Comparison of ENCODE assay signal across 8 cellular contexts in the genomic region with DNA sequence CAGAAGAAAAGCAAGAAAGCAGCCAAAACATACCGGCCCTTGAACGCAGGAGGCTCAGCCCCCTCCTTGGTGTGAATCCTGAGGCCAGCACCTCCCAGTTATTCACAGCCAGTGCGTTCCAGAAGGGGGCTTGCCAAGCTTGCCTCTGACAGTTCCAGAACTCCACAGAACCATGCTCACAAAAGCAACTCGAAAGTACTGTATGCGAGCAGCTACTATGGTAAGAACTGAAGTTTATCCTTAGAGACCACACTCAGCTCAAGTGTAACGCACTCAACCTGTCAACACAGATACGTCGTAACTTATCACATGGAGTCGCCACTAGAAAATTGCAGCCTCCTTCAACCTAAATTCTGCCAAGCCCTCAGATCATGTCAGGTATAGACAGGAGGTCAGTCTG. TPM values are rescaled to one million over a fixed set of nuclear protein-coding genes. Genes with fewer than 3 reads are reported as not detected.
DNase-seq lines count a peak whose midpoint lies in the region; ATAC-seq and TF ChIP-seq lines count a peak whose summit lies in the region.

No MANE protein-coding gene starts in this region.

- 0 out of 2 replicates have a peak, but pooled peaks cover 4% of the 10 kb centered on the region for H3F3A ChIP-seq in GM23248 (ENCODE audit: insufficient read depth)

- H3K27ac ChIP-seq in GM23248 (peak overlapping the region; percentile 42; the same call in 1 of the 2 replicates), foreskin keratinocyte (peak overlapping the region; percentile 81)

- H2AFZ ChIP-seq in GM23248, result peak overlapping the region; percentile 85

- peak overlapping the region; percentile 83 for H3K27ac Mint-ChIP-seq in T-helper 17 cell

- H3K79me2 ChIP-seq in GM23248 (ENCODE audit: insufficient read depth), result peaks cover 61% of the 10 kb centered on the region

- H3K36me3 ChIP-seq in GM23248 (ENCODE audit: low read depth), result no peaks in the 10 kb centered on the region

- 27% methylated on average over 9 of the region's 9 CpGs for WGBS in GM23248 (ENCODE audit: low coverage in 1 of 2, low lambda C conversion rate in 2 of 2, missing lambda C conversion rate in 2 of 2), 2 experiments

- no peaks in the 10 kb centered on the region for H3K36me3 Mint-ChIP-seq in T-helper 17 cell (ENCODE audit: low read depth)

- peaks cover 18% of the 10 kb centered on the region for H3K4me1 Mint-ChIP-seq in T-helper 17 cell

- H3K27me3 ChIP-seq in GM23248 (replicated peaks; ENCODE audit: insufficient read depth) (peaks cover 7% of the 10 kb centered on the region; the same call in 1 of the 2 replicates), foreskin keratinocyte (no peaks in the 10 kb centered on the region)

- H3K9ac ChIP-seq in GM23248, result peak overlapping the region; percentile 82

- H3K4me3 Mint-ChIP-seq in T-helper 17 cell, result peak overlapping the region; percentile 93

- peaks cover 9% of the 10 kb centered on the region for H3K27me3 Mint-ChIP-seq in T-helper 17 cell

- H4K20me1 ChIP-seq in GM23248 (ENCODE audit: insufficient read depth), result no peaks in the 10 kb centered on the region

- peak overlapping the region; percentile 88 for H3K4me2 ChIP-seq in GM23248 (ENCODE audit: unreplicated experiment)

- ATAC-seq in T-helper 17 cell, result no peak
- ATAC-seq in foreskin keratinocyte, result no peak
- no peak for ATAC-seq in GM18861 (IDR thresholded peaks at IDR 0.05; ENCODE audit: unreplicated experiment)
- ATAC-seq in HG02938 (IDR thresholded peaks at IDR 0.05; ENCODE audit: unreplicated experiment), result no peak

- in situ Hi-C loops in GM23248 (cut with MboI), result no loop called here

- no peak for TF ChIP-seq CTCF in foreskin keratinocyte (conservative IDR thresholded peaks at IDR 0.05)

- H3K4me1 ChIP-seq in GM23248 (ENCODE audit: insufficient read depth) (peaks cover 13% of the 10 kb centered on the region; the same call in 1 of the 2 replicates), foreskin keratinocyte (peaks cover 6% of the 10 kb centered on the region)

- H3K4me3 ChIP-seq in GM23248 (peak overlapping the region; percentile 93), skeletal muscle cell (ENCODE audit: low read depth, low read length) (peak overlapping the region; percentile 87)

- peak; percentile 41 for DNase-seq in GM23248
- DNase-seq in T-helper 17 cell, result no peak
- DNase-seq in foreskin keratinocyte, result peak in 1 of 2 donors; percentile 11
- DNase-seq in skeletal muscle cell (ENCODE audit: low read depth), result no peak
- no peak for DNase-seq in central memory CD4-positive, alpha-beta T cell
- DNase-seq in stimulated activated CD4-positive, alpha-beta T cell treated with anti-CD3 and anti-CD28 coated beads, Interleukin-1b, Interleukin-23, amount 100 ng/mL, for 48 hours, result no peak

- H3K9me3 ChIP-seq in GM23248 (ENCODE audit: low read depth) (no peaks in the 10 kb centered on the region), T-helper 17 cell (ENCODE audit: control insufficient read depth, low read length, poor library complexity, severe bottlenecking) (no peaks in the 10 kb centered on the region)

- no peaks in the 10 kb centered on the region for H3K9me2 ChIP-seq in GM23248 (ENCODE audit: insufficient read depth)

RNA-seq across cellular contexts. Expression of gene UBAC1, which starts 1.4 kb away (rescaled TPM):
- total RNA-seq in GM23248 (2014; rRNA removed; shearing (Covaris generic)), result 45.9 and 54.3 TPM in 2 replicates
- 29.3 and 29.4 TPM in 2 replicates for polyA plus RNA-seq in GM23248 (2016; fragmentation: Nextera tagmentation; extraction: Ambion mirVana)
- total RNA-seq in T-helper 17 cell, result 10 to 100 TPM; 23.2 to 23.7 TPM
- 58.0 and 58.8 TPM in 2 replicates for total RNA-seq in foreskin keratinocyte
- 56.9 and 58.6 TPM in 2 replicates for polyA plus RNA-seq in foreskin keratinocyte

RNA-seq across cellular contexts. Expression of gene CAMSAP1, which starts 52.5 kb away (rescaled TPM):
- total RNA-seq in GM23248 (2014; rRNA removed; shearing (Covaris generic)), result 12.4 and 13.8 TPM in 2 replicates
- 2.8 and 3.0 TPM in 2 replicates for polyA plus RNA-seq in GM23248 (2016; fragmentation: Nextera tagmentation; extraction: Ambion mirVana)
- total RNA-seq in T-helper 17 cell, result 10 to 100 TPM; 32.6 to 39.3 TPM
- 17.5 and 20.1 TPM in 2 replicates for total RNA-seq in foreskin keratinocyte
- 3.5 and 4.4 TPM in 2 replicates for polyA plus RNA-seq in foreskin keratinocyte
